In genomic region chr1:43473463-43473862, GRCh38 we compare ENCODE assay signal across 25 cellular contexts. TPM values are rescaled to one million over a fixed set of nuclear protein-coding genes. Genes with fewer than 3 reads are reported as not detected.
A peak's percentile ranks its signal among the peaks of the same experiment; 100 is the strongest.
DNase-seq lines count a peak whose midpoint lies in the region; ATAC-seq, FAIRE-seq and TF ChIP-seq lines count a peak whose summit lies in the region.
"Had no signal": no experiment of that assay in that cellular context is flagged by ENCODE, and none has a peak within 500 bp of the region (broad histone marks: within the 10 kb centered on the region; RNA-seq: fewer than 3 reads in every experiment).

No MANE protein-coding gene starts in this region.

- H3K9me3 Mint-ChIP-seq in activated CD4-positive, alpha-beta T cell treated with anti-CD3 and anti-CD28 coated beads for 36 hours (ENCODE audit: low read depth): no peaks in the 10 kb centered on the region
- no peaks in the 10 kb centered on the region for H3K9me3 Mint-ChIP-seq in activated naive CD4-positive, alpha-beta T cell treated with anti-CD3 and anti-CD28 coated beads for 36 hours
- H3K9me3 Mint-ChIP-seq: dendritic cell treated with granulocyte-macrophage colony-stimulating factor and Interleukin-4, amounts not matched to agents 40 ng/mL and 50 ng/mL, for 4 days had no signal

- H3K4me1 ChIP-seq in hepatocyte (ENCODE audit: insufficient read depth) (peaks cover 24% of the 10 kb centered on the region), smooth muscle cell (ENCODE audit: low read depth) (peaks cover 13% of the 10 kb centered on the region), pancreas (peaks cover 0 to 9% (median 4%) of the 10 kb centered on the region in 3 donors)
- H3K4me1 ChIP-seq: BE2C, psoas muscle, transverse colon had no signal

- H3K27ac ChIP-seq in hepatocyte: peak overlapping the region; percentile 80
- H3K27ac ChIP-seq in smooth muscle cell (ENCODE audit: low read depth): peak overlapping the region; percentile 94
- peak overlapping the region in 1 of 4 donors; percentile 39 for H3K27ac ChIP-seq in pancreas
- H3K27ac ChIP-seq: lower lobe of right lung, psoas muscle, transverse colon had no signal

- H3K27me3 ChIP-seq in hepatocyte: no peaks in the 10 kb centered on the region
- no peaks in the 10 kb centered on the region for H3K27me3 ChIP-seq in smooth muscle cell (ENCODE audit: low read depth)
- H3K27me3 ChIP-seq in pancreas: no peaks in the 10 kb centered on the region
- H3K27me3 ChIP-seq: BE2C, transverse colon had no signal

- POLR2A ChIA-PET in activated CD4-positive, alpha-beta T cell treated with anti-CD3 and anti-CD28 coated beads for 36 hours (lab: Charles Lee): interaction anchor here (0.5 kb wide), 1 partner anchor 8 kb away, joined by 4 read pairs; no protein-coding TSS in a partner anchor

- H4K20me1 ChIP-seq in hepatocyte (ENCODE audit: insufficient read depth, poor library complexity, severe bottlenecking) (no peaks in the 10 kb centered on the region), smooth muscle cell (ENCODE audit: low read depth) (no peaks in the 10 kb centered on the region)

- H3F3A ChIP-seq in smooth muscle cell (ENCODE audit: low read depth): peaks cover 14% of the 10 kb centered on the region

- H3K4me3 ChIP-seq in hepatocyte: no peak overlapping the region
- no peak overlapping the region for H3K4me3 ChIP-seq in smooth muscle cell
- H3K4me3 ChIP-seq in pancreas: no peak overlapping the region
- H3K4me3 ChIP-seq: lower lobe of right lung, psoas muscle, transverse colon had no signal

- intact Hi-C loops in activated CD4-positive, alpha-beta T cell treated with anti-CD3 and anti-CD28 coated beads for 36 hours (cut with DNase I, micrococcal nuclease): no loop called here
- intact Hi-C loops in pancreas (cut with DNase I): no loop called here
- intact Hi-C loops in activated naive CD4-positive, alpha-beta T cell treated with anti-CD3 and anti-CD28 coated beads for 36 hours (cut with micrococcal nuclease): no loop called here

- H3K4me2 ChIP-seq in hepatocyte (no peak overlapping the region), smooth muscle cell (peak overlapping the region; percentile 74)

- H3K4me1 Mint-ChIP-seq in activated CD4-positive, alpha-beta T cell treated with anti-CD3 and anti-CD28 coated beads for 36 hours: peaks cover 2% of the 10 kb centered on the region
- no peaks in the 10 kb centered on the region for H3K4me1 Mint-ChIP-seq in activated naive CD4-positive, alpha-beta T cell treated with anti-CD3 and anti-CD28 coated beads for 36 hours (ENCODE audit: low read depth)

- TF ChIP-seq CTCF in hepatocyte (IDR thresholded peaks at IDR 0.05; ENCODE audit: poor library complexity): no peak
- TF ChIP-seq CTCF in smooth muscle cell (IDR thresholded peaks at IDR 0.05; ENCODE audit: borderline replicate concordance, insufficient read depth, poor library complexity, severe bottlenecking): no peak
- TF ChIP-seq CTCF in pancreas (IDR thresholded peaks at IDR 0.05): no peak

- whole genome bisulfite sequencing in hepatocyte (ENCODE audit: low lambda C conversion rate, missing lambda C conversion rate): 82% methylated on average over 4 of the region's 4 CpGs
- 97% methylated on average over 4 of the region's 4 CpGs for WGBS in smooth muscle cell (ENCODE audit: low lambda C conversion rate)
- 86 to 89% methylated on average over 4 of the region's 4 CpGs for WGBS in pancreas, 2 donors

- FAIRE-seq in RCC 7860 (lab: Jason Lieb, UNC): no peak
- FAIRE-seq in pancreas (lab: Jason Lieb, UNC): no peak
- FAIRE-seq: endometrium, TTC549 had no signal

- peak overlapping the region; percentile 47 for H3K9ac ChIP-seq in smooth muscle cell (ENCODE audit: low read depth)

- CTCF ChIA-PET in activated CD4-positive, alpha-beta T cell treated with anti-CD3 and anti-CD28 coated beads for 36 hours (lab: Charles Lee): no interaction called here
- CTCF ChIA-PET in activated naive CD4-positive, alpha-beta T cell treated with anti-CD3 and anti-CD28 coated beads for 36 hours (lab: Charles Lee): no interaction called here

- H3K9me3 ChIP-seq in hepatocyte (ENCODE audit: low read depth) (no peaks in the 10 kb centered on the region), smooth muscle cell (replicated peaks; ENCODE audit: low read depth) (no peaks in the 10 kb centered on the region), pancreas (no peaks in the 10 kb centered on the region)
- H3K9me3 ChIP-seq: BE2C, lower lobe of right lung, psoas muscle, transverse colon had no signal

- no peaks in the 10 kb centered on the region for H3K9me2 ChIP-seq in hepatocyte (replicated peaks; ENCODE audit: insufficient read depth)

- no peak overlapping the region for H3K27ac Mint-ChIP-seq in activated CD4-positive, alpha-beta T cell treated with anti-CD3 and anti-CD28 coated beads for 36 hours
- no peak overlapping the region for H3K27ac Mint-ChIP-seq in activated naive CD4-positive, alpha-beta T cell treated with anti-CD3 and anti-CD28 coated beads for 36 hours
- H3K27ac Mint-ChIP-seq: dendritic cell treated with granulocyte-macrophage colony-stimulating factor and Interleukin-4, amounts not matched to agents 40 ng/mL and 50 ng/mL, for 4 days had no signal

- no peak for DNase-seq in activated CD4-positive, alpha-beta T cell treated with anti-CD3 and anti-CD28 coated beads for 36 hours
- no peak for DNase-seq in activated CD4-positive, alpha-beta T cell treated with anti-CD3 and anti-CD28 coated beads, Interleukin-2, amount 50 U/mL, for 48 hours
- DNase-seq in RCC 7860 (ENCODE audit: low spot score) (peak; percentile 25), hepatocyte (ENCODE audit: low spot score) (no peak), smooth muscle cell (lab: John Stamatoyannopoulos, UW; ENCODE audit: unreplicated experiment) (no peak), pancreas (no peak)
- no peak for DNase-seq in activated naive CD4-positive, alpha-beta T cell treated with anti-CD3 and anti-CD28 coated beads for 36 hours
- DNase-seq: 8988T; activated CD4-positive, CD25-positive, alpha-beta regulatory T cell treated with anti-CD3 and anti-CD28 coated beads, Interleukin-2, amount 50 U/mL, for 72 hours; activated naive CD4-positive, alpha-beta T cell treated with anti-CD3 and anti-CD28 coated beads, Interleukin-2, amount 50 U/mL, for 16 hours; anterior cingulate cortex; BE2C; GF-D8; H7; lower lobe of right lung; NCI-H1105 treated with DMSO at 0.1 percent for 48 hours; NCI-H2029 treated with DMSO at 0.1 percent for 48 hours; NCI-H748 treated with DMSO at 0.1 percent for 48 hours; psoas muscle; stimulated activated CD8-positive, alpha-beta memory T cell treated with anti-CD3 and anti-CD28 coated beads, Interleukin-4, amount 100 ng/mL, for 48 hours; transverse colon had no signal

- H3K4me3 Mint-ChIP-seq in activated CD4-positive, alpha-beta T cell treated with anti-CD3 and anti-CD28 coated beads for 36 hours: no peak overlapping the region
- no peak overlapping the region for H3K4me3 Mint-ChIP-seq in activated naive CD4-positive, alpha-beta T cell treated with anti-CD3 and anti-CD28 coated beads for 36 hours
- H3K4me3 Mint-ChIP-seq: dendritic cell treated with granulocyte-macrophage colony-stimulating factor and Interleukin-4, amounts not matched to agents 40 ng/mL and 50 ng/mL, for 4 days had no signal

- H3K36me3 ChIP-seq in hepatocyte (replicated peaks; ENCODE audit: insufficient read depth, low read depth) (no peaks in the 10 kb centered on the region), smooth muscle cell (ENCODE audit: low read depth) (no peaks in the 10 kb centered on the region), pancreas (no peaks in the 10 kb centered on the region)
- H3K36me3 ChIP-seq: BE2C, lower lobe of right lung, transverse colon had no signal

- no peak overlapping the region for H2AFZ ChIP-seq in hepatocyte
- H2AFZ ChIP-seq in smooth muscle cell (ENCODE audit: low read depth): no peak overlapping the region

- peak; percentile 33 for ATAC-seq in activated CD4-positive, alpha-beta T cell treated with anti-CD3 and anti-CD28 coated beads for 36 hours
- ATAC-seq in HG03108 (IDR thresholded peaks at IDR 0.05; ENCODE audit: unreplicated experiment) (no peak), pancreas (no peak)
- ATAC-seq: psoas muscle had no signal

- H3K79me2 ChIP-seq in hepatocyte (no peaks in the 10 kb centered on the region), smooth muscle cell (ENCODE audit: low read depth) (no peaks in the 10 kb centered on the region)

- H3K27me3 Mint-ChIP-seq in activated CD4-positive, alpha-beta T cell treated with anti-CD3 and anti-CD28 coated beads for 36 hours: peaks cover 4% of the 10 kb centered on the region
- H3K27me3 Mint-ChIP-seq in activated naive CD4-positive, alpha-beta T cell treated with anti-CD3 and anti-CD28 coated beads for 36 hours (ENCODE audit: low read depth): peaks cover 4% of the 10 kb centered on the region

- H3K36me3 Mint-ChIP-seq in activated CD4-positive, alpha-beta T cell treated with anti-CD3 and anti-CD28 coated beads for 36 hours (ENCODE audit: low read depth): no peaks in the 10 kb centered on the region
- H3K36me3 Mint-ChIP-seq in activated naive CD4-positive, alpha-beta T cell treated with anti-CD3 and anti-CD28 coated beads for 36 hours (ENCODE audit: low read depth): no peaks in the 10 kb centered on the region

RNA-seq across cellular contexts. Expression of gene HYI, which starts 19.7 kb away (rescaled TPM):
- total RNA-seq in activated CD4-positive, alpha-beta T cell treated with anti-CD3 and anti-CD28 coated beads for 36 hours: 10 to 100 TPM; 10.8 to 13.5 TPM
- total RNA-seq in hepatocyte: 25.9 and 37.5 TPM in 2 replicates
- polyA plus RNA-seq in hepatocyte: 30.7 and 31.4 TPM in 2 replicates
- total RNA-seq in smooth muscle cell: 13.8 and 19.8 TPM in 2 replicates
- 15.4 and 19.5 TPM in 2 replicates for polyA plus RNA-seq in smooth muscle cell
- 10 to 100 TPM; 39.9 to 73.1 (median 55.0) TPM for total RNA-seq in pancreas
- polyA plus RNA-seq in pancreas: 100 to 1,000 TPM; 229 to 235 TPM
- total RNA-seq in activated naive CD4-positive, alpha-beta T cell treated with anti-CD3 and anti-CD28 coated beads for 36 hours: 1 to 10 TPM; 9.1 to 9.2 TPM

RNA-seq across cellular contexts. Expression of gene PTPRF, which starts 57.2 kb away (rescaled TPM):
- total RNA-seq in activated CD4-positive, alpha-beta T cell treated with anti-CD3 and anti-CD28 coated beads for 36 hours: 1 to 10 TPM; 5.1 to 6.8 TPM
- total RNA-seq in hepatocyte (75.7 and 115 TPM in 2 replicates), smooth muscle cell (51.5 and 71.0 TPM in 2 replicates), pancreas (100 to 1,000 TPM in 5 of 6 donors, 10 to 100 TPM in 1; 89.2 to 210 (median 131) TPM)
- polyA plus RNA-seq in hepatocyte (84.6 and 96.0 TPM in 2 replicates), smooth muscle cell (39.9 and 69.9 TPM in 2 replicates), pancreas (10 to 100 TPM; 42.9 to 44.6 TPM)
- 1 to 10 TPM; 1.0 to 2.3 TPM for total RNA-seq in activated naive CD4-positive, alpha-beta T cell treated with anti-CD3 and anti-CD28 coated beads for 36 hours
